ENCODE assay signal across 11 cellular contexts in the genomic region with DNA sequence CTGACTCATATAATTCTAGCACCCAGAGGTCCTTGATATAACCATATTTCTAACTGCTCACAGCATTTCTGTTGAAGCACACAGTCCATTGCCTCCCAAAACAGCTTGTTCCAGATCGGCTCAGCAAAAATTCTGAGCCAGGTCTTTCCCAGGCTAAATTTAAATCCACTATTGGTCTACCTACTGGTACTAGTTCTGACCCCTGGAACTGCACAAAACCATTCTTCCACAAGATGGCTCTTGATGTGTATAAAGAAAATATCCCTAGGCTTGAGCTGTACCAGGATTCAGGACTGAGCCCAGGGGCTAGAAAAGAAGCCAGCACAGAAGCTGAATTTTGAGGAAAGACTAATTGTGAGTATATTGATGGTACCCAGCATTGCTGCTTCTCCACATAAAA.
DNase-seq lines count a peak whose midpoint lies in the region; ATAC-seq and TF ChIP-seq lines count a peak whose summit lies in the region.
"Had no signal": no experiment of that assay in that cellular context is flagged by ENCODE, and none has a peak within 500 bp of the region (broad histone marks: within the 10 kb centered on the region; RNA-seq: fewer than 3 reads in every experiment).

No MANE protein-coding gene starts in this region.

- intact Hi-C loops in PC-3 (cut with micrococcal nuclease) = no loop called here
- intact Hi-C loops in esophagus squamous epithelium (cut with DNase I) = no loop called here
- intact Hi-C loops in OCI-LY7 (cut with micrococcal nuclease; ENCODE audit: unreplicated experiment) = no loop called here

- no peak for ATAC-seq in PC-3
- ATAC-seq: esophagus mucosa had no signal

- H3K4me2 ChIP-seq in PC-3 (ENCODE audit: low read length) (no peak overlapping the region), neural progenitor cell (no peak overlapping the region), OCI-LY7 (ENCODE audit: low read length) (no peak overlapping the region)

- CTCF ChIA-PET in PC-3 (lab: Charles Lee) (interaction anchor here (0.5 to 1.0 kb wide), 2 partner anchors 40 to 65 kb away, joined by 3 read pairs; no protein-coding TSS in a partner anchor), OCI-LY7 (lab: Charles Lee; ENCODE audit: unreplicated experiment) (no interaction called here)

- no peaks in the 10 kb centered on the region for H3K36me3 Mint-ChIP-seq in neural progenitor cell
- no peaks in the 10 kb centered on the region for H3K36me3 Mint-ChIP-seq in activated naive CD8-positive, alpha-beta T cell treated with anti-CD3 and anti-CD28 coated beads for 36 hours

- H3K27me3 ChIP-seq in PC-3 (ENCODE audit: low read length) = no peaks in the 10 kb centered on the region
- H3K27me3 ChIP-seq in esophagus squamous epithelium = no peaks in the 10 kb centered on the region
- no peaks in the 10 kb centered on the region for H3K27me3 ChIP-seq in neural progenitor cell

- H3K9ac ChIP-seq in PC-3 (ENCODE audit: low read length) = no peak overlapping the region
- H3K9ac ChIP-seq in neural progenitor cell = no peak overlapping the region

- H2AFZ ChIP-seq in PC-3 (ENCODE audit: low read length) (no peak overlapping the region), neural progenitor cell (replicated peaks) (no peak overlapping the region), OCI-LY7 (ENCODE audit: low read length) (no peak overlapping the region)

- H3K4me1 ChIP-seq in PC-3 (ENCODE audit: insufficient read depth, low read length) (peaks cover 16% of the 10 kb centered on the region; the same call in 1 of the 2 replicates), esophagus squamous epithelium (peaks cover 12 to 48% (median 14%) of the 10 kb centered on the region in 3 donors), neural progenitor cell (no peaks in the 10 kb centered on the region), OCI-LY7 (ENCODE audit: insufficient read depth, low read length, poor library complexity, severe bottlenecking) (no peaks in the 10 kb centered on the region)

- H3K27ac Mint-ChIP-seq in neural progenitor cell = no peak overlapping the region
- no peak overlapping the region for H3K27ac Mint-ChIP-seq in activated naive CD8-positive, alpha-beta T cell treated with anti-CD3 and anti-CD28 coated beads for 36 hours

- TF ChIP-seq POLR2A in esophagus squamous epithelium (IDR thresholded peaks at IDR 0.05) = no peak

- POLR2A ChIA-PET in PC-3 (lab: Charles Lee; ENCODE audit: unreplicated experiment) = no interaction called here
- POLR2A ChIA-PET in OCI-LY7 (lab: Charles Lee) = interaction anchor here (1.0 kb wide), 1 partner anchor 9 kb away, joined by 3 read pairs; no protein-coding TSS in a partner anchor

- 50 to 100% methylated on average over 1 of the region's 1 CpG for WGBS in esophagus squamous epithelium, 2 donors

- H3K27ac ChIP-seq in PC-3 (ENCODE audit: low read length) (no peak overlapping the region), esophagus squamous epithelium (peak overlapping the region in 2 of 4 donors; percentile 36 to 64), neural progenitor cell (no peak overlapping the region), OCI-LY7 (ENCODE audit: low read depth, low read length, poor library complexity, severe bottlenecking) (no peak overlapping the region)

- no peaks in the 10 kb centered on the region for H4K20me1 ChIP-seq in PC-3 (ENCODE audit: low read length)
- H4K20me1 ChIP-seq in neural progenitor cell (ENCODE audit: low read depth) = no peaks in the 10 kb centered on the region
- H4K20me1 ChIP-seq in OCI-LY7 (ENCODE audit: insufficient read depth, low read length) = no peaks in the 10 kb centered on the region

- DNase-seq in GM03348 (ENCODE audit: low spot score) (peak; percentile 36), PC-3 (peak; percentile 13), esophagus squamous epithelium (lab: John Stamatoyannopoulos, UW) (no peak), neural progenitor cell (ENCODE audit: low spot score) (peak; percentile 9), middle frontal gyrus (ENCODE audit: extremely low spot score, low spot score) (no peak), OCI-LY7 (ENCODE audit: low spot score) (no peak), activated gamma-delta T cell (lab: John Stamatoyannopoulos, UW) (no peak)
- no peak for DNase-seq in activated naive CD8-positive, alpha-beta T cell treated with anti-CD3 and anti-CD28 coated beads for 36 hours
- DNase-seq: naive B cell, NCI-H1105 had no signal

- H3K9me2 ChIP-seq in PC-3 (replicated peaks; ENCODE audit: low read length) (no peaks in the 10 kb centered on the region), OCI-LY7 (ENCODE audit: insufficient read depth, low read length) (no peaks in the 10 kb centered on the region)

- BruUV-seq in PC-3 (replicated peaks; lab: Mats Ljungman, UMichigan) = no TSS peak
- BruUV-seq in OCI-LY7 (replicated peaks; lab: Mats Ljungman, UMichigan) = no TSS peak

- H3K4me3 ChIP-seq in PC-3 (ENCODE audit: low read length) (no peak overlapping the region), esophagus squamous epithelium (no peak overlapping the region), neural progenitor cell (no peak overlapping the region), OCI-LY7 (ENCODE audit: low read depth, low read length, poor library complexity, severe bottlenecking) (no peak overlapping the region)

- TF ChIP-seq CTCF in PC-3 (conservative IDR thresholded peaks at IDR 0.05; ENCODE audit: low read depth, low read length) = peak; percentile 29; the same call in 1 of the 2 replicates
- TF ChIP-seq CTCF in esophagus squamous epithelium (IDR thresholded peaks at IDR 0.05) = peak in 4 of 6 experiments; percentile 17 to 40 (median 26)
- peak; percentile 26 for TF ChIP-seq CTCF in neural progenitor cell (IDR thresholded peaks at IDR 0.05)
- no peak for TF ChIP-seq CTCF in OCI-LY7 (conservative IDR thresholded peaks at IDR 0.05; ENCODE audit: low read length)

- no peaks in the 10 kb centered on the region for H3F3A ChIP-seq in PC-3 (ENCODE audit: low read length, unreplicated experiment)
- no peaks in the 10 kb centered on the region for H3F3A ChIP-seq in neural progenitor cell (ENCODE audit: low read depth)

- H3K79me2 ChIP-seq in PC-3 (ENCODE audit: low read length) = no peaks in the 10 kb centered on the region
- no peaks in the 10 kb centered on the region for H3K79me2 ChIP-seq in neural progenitor cell (ENCODE audit: low read depth)
- no peaks in the 10 kb centered on the region for H3K79me2 ChIP-seq in OCI-LY7 (ENCODE audit: insufficient read depth, low read depth, low read length)

- H3K36me3 ChIP-seq in PC-3 (ENCODE audit: low read depth, low read length) (no peaks in the 10 kb centered on the region), esophagus squamous epithelium (no peaks in the 10 kb centered on the region), neural progenitor cell (no peaks in the 10 kb centered on the region), OCI-LY7 (ENCODE audit: insufficient read depth, low read length) (no peaks in the 10 kb centered on the region)

- H3K9me3 ChIP-seq in PC-3 (ENCODE audit: low read length) (peaks cover 17% of the 10 kb centered on the region; the same call in 1 of the 2 replicates), esophagus squamous epithelium (peaks cover 0 to 10% (median 0%) of the 10 kb centered on the region in 3 donors), neural progenitor cell (ENCODE audit: low read depth) (no peaks in the 10 kb centered on the region), OCI-LY7 (ENCODE audit: low read length) (no peaks in the 10 kb centered on the region)

- peaks cover 2% of the 10 kb centered on the region for H3K27me3 Mint-ChIP-seq in neural progenitor cell (ENCODE audit: insufficient read depth, low read depth)
- peaks cover 23% of the 10 kb centered on the region for H3K27me3 Mint-ChIP-seq in activated naive CD8-positive, alpha-beta T cell treated with anti-CD3 and anti-CD28 coated beads for 36 hours

- no peaks in the 10 kb centered on the region for H3K4me1 Mint-ChIP-seq in neural progenitor cell
- H3K4me1 Mint-ChIP-seq in activated naive CD8-positive, alpha-beta T cell treated with anti-CD3 and anti-CD28 coated beads for 36 hours = no peaks in the 10 kb centered on the region
- H3K4me1 Mint-ChIP-seq: naive B cell had no signal

- H3K4me3 Mint-ChIP-seq in neural progenitor cell = no peak overlapping the region
- H3K4me3 Mint-ChIP-seq in activated naive CD8-positive, alpha-beta T cell treated with anti-CD3 and anti-CD28 coated beads for 36 hours = no peak overlapping the region
- H3K4me3 Mint-ChIP-seq: naive B cell had no signal

- peaks cover 12% of the 10 kb centered on the region for H3K9me3 Mint-ChIP-seq in neural progenitor cell
- peaks cover 6% of the 10 kb centered on the region for H3K9me3 Mint-ChIP-seq in activated naive CD8-positive, alpha-beta T cell treated with anti-CD3 and anti-CD28 coated beads for 36 hours

Comparison
In these comparisons a context has a peak if more than half of its experiments do, and no peak if none do; other contexts are left out.
1. DNase-seq: peak in GM03348 (single experiment), PC-3 (single experiment) and neural progenitor cell (single experiment); none in esophagus squamous epithelium (single experiment), middle frontal gyrus (single experiment), OCI-LY7 (single experiment), activated naive CD8-positive, alpha-beta T cell treated with anti-CD3 and anti-CD28 coated beads for 36 hours (single experiment) and activated gamma-delta T cell (single experiment).